In genomic region chr21:39911286-39911685, GRCh38 we compare ENCODE assay signal across 14 cellular contexts. TPM values are rescaled to one million over a fixed set of nuclear protein-coding genes. Genes with fewer than 3 reads are reported as not detected.
DNase-seq lines count a peak whose midpoint lies in the region; ATAC-seq and TF ChIP-seq lines count a peak whose summit lies in the region.
"Had no signal": no experiment of that assay in that cellular context is flagged by ENCODE, and none has a peak within 500 bp of the region (broad histone marks: within the 10 kb centered on the region; RNA-seq: fewer than 3 reads in every experiment).

No MANE protein-coding gene starts in this region.

- no peak overlapping the region for H3T11ph ChIP-seq in H9 (ENCODE audit: low read length)

- no peaks in the 10 kb centered on the region for H3K9me3 Mint-ChIP-seq in H9
- H3K9me3 Mint-ChIP-seq in mesothelial cell of epicardium = peaks cover under 1% of the 10 kb centered on the region

- no peak overlapping the region for H2BK12ac ChIP-seq in H9 (ENCODE audit: insufficient read length, low read depth, low read length)

- DNase-seq in H9 (no peak), NCI-H146 (lab: John Stamatoyannopoulos, UW) (peak; percentile 64), SK-MEL-5 (ENCODE audit: low read depth, low spot score) (peak; percentile 19), mesothelial cell of epicardium (ENCODE audit: low spot score in 2 of 2, unreplicated experiment in 2 of 2) (no peak), anterior cingulate cortex (lab: John Stamatoyannopoulos, UW) (no peak), foreskin keratinocyte (no peak)
- no peak for DNase-seq in activated CD4-positive, alpha-beta T cell treated with anti-CD3 and anti-CD28 coated beads, Interleukin-2, amount 50 U/mL, for 48 hours
- DNase-seq: activated T-cell treated with anti-CD3 and anti-CD28 coated beads, Interleukin-2, amount 50 U/mL, for 72 hours; NCI-H187 treated with DMSO at 0.1 percent for 48 hours; small intestine had no signal

- H3K9ac ChIP-seq in H9 (ENCODE audit: extremely low read depth, insufficient read length, low read length) = no peak overlapping the region

- H3K9me3 ChIP-seq in H9 (ENCODE audit: control insufficient read depth, low read depth, low read length) = no peaks in the 10 kb centered on the region
- H3K9me3 ChIP-seq: Caco-2 had no signal

- no peak overlapping the region for H2BK5ac ChIP-seq in H9 (ENCODE audit: insufficient read length, low read length)

- no peak overlapping the region for H3K14ac ChIP-seq in H9 (ENCODE audit: insufficient read depth, low read length)

- no peak for ATAC-seq in GM18498 (IDR thresholded peaks at IDR 0.05; ENCODE audit: unreplicated experiment)
- ATAC-seq in foreskin keratinocyte = no peak
- ATAC-seq: activated T-cell treated with anti-CD3 and anti-CD28 coated beads, Interleukin-2, amount 50 U/mL, for 72 hours; left lobe of liver; Right ventricle myocardium inferior had no signal

- no peak overlapping the region for H2AK5ac ChIP-seq in H9 (ENCODE audit: insufficient read length, low read length)

- no CpG with 5 or more reads among the region's 6 CpGs for WGBS in H9 (ENCODE audit: extremely low coverage, insufficient read length, low lambda C conversion rate)

- H3K27me3 Mint-ChIP-seq in H9 (ENCODE audit: low read depth) (no peaks in the 10 kb centered on the region), mesothelial cell of epicardium (ENCODE audit: low read depth) (no peaks in the 10 kb centered on the region)

- peak; percentile 57 for TF ChIP-seq CTCF in H9 (conservative IDR thresholded peaks at IDR 0.05)
- TF ChIP-seq CTCF in mesothelial cell of epicardium (IDR thresholded peaks at IDR 0.05; ENCODE audit: unreplicated experiment) = peak; percentile 53
- TF ChIP-seq CTCF in foreskin keratinocyte (conservative IDR thresholded peaks at IDR 0.05) = no peak

- no peak overlapping the region for H4K91ac ChIP-seq in H9 (ENCODE audit: insufficient read length, low read depth, low read length)

- H3K27ac ChIP-seq in H9 (ENCODE audit: insufficient read length, low read depth, low read length) (no peak overlapping the region), foreskin keratinocyte (no peak overlapping the region)

- no peak overlapping the region for H3K56ac ChIP-seq in H9 (ENCODE audit: insufficient read length, low read depth, low read length)

- H3K27ac Mint-ChIP-seq in H9 (no peak overlapping the region; a peak in 2 of 7 replicates), mesothelial cell of epicardium (peak overlapping the region; percentile 22)
- H3K27ac Mint-ChIP-seq: activated T-cell treated with anti-CD3 and anti-CD28 coated beads, Interleukin-2, amount 50 U/mL, for 72 hours had no signal

- H2BK15ac ChIP-seq in H9 (ENCODE audit: low read depth, low read length) = no peak overlapping the region

- no peak overlapping the region for H4K8ac ChIP-seq in H9 (replicated peaks; ENCODE audit: insufficient read length, low read depth, low read length)

- H3K79me2 ChIP-seq in H9 (ENCODE audit: insufficient read depth, low read length) = no peaks in the 10 kb centered on the region

- peaks cover 3% of the 10 kb centered on the region for H4K20me1 ChIP-seq in H9 (ENCODE audit: control insufficient read depth, insufficient read depth, insufficient read length)

- H3K36me3 Mint-ChIP-seq in H9 (ENCODE audit: insufficient read depth in 1 of 3, low read depth in 3 of 3) = no peaks in the 10 kb centered on the region; a peak in 1 of 7 replicates
- H3K36me3 Mint-ChIP-seq in mesothelial cell of epicardium = no peaks in the 10 kb centered on the region

- no peak overlapping the region for H3K4me2 ChIP-seq in H9 (ENCODE audit: insufficient read depth, insufficient read length, low read length)

- no peaks in the 10 kb centered on the region for H3K27me3 ChIP-seq in H9 (ENCODE audit: insufficient read depth, low read length)
- no peaks in the 10 kb centered on the region for H3K27me3 ChIP-seq in foreskin keratinocyte

- no peak overlapping the region for H3K23ac ChIP-seq in H9 (ENCODE audit: insufficient read length, low read depth, low read length)

- in situ Hi-C loops in SK-MEL-5 (cut with HindIII; ENCODE audit: low pct_unique_long_range_greater_than_20kb, low sequenced_read_pairs) = no loop called here

- no peak overlapping the region for H2BK20ac ChIP-seq in H9 (ENCODE audit: low read depth, low read length, poor library complexity, severe bottlenecking)

- H3K4me3 Mint-ChIP-seq in H9 (no peak overlapping the region), mesothelial cell of epicardium (no peak overlapping the region)
- H3K4me3 Mint-ChIP-seq: activated T-cell treated with anti-CD3 and anti-CD28 coated beads, Interleukin-2, amount 50 U/mL, for 72 hours had no signal

- peaks cover 9 to 11% of the 10 kb centered on the region in 2 experiments for H3K4me1 Mint-ChIP-seq in H9
- H3K4me1 Mint-ChIP-seq in mesothelial cell of epicardium = peaks cover 21% of the 10 kb centered on the region

- H2AFZ ChIP-seq in H9 (ENCODE audit: low read length) = no peak overlapping the region

- H2BK120ac ChIP-seq in H9 (ENCODE audit: low read depth, low read length, poor library complexity, severe bottlenecking) = no peak overlapping the region

- H3K79me1 ChIP-seq in H9 (ENCODE audit: insufficient read depth, low read depth, low read length, poor library complexity, severe bottlenecking) = no peaks in the 10 kb centered on the region

- no peak overlapping the region for H3K4ac ChIP-seq in H9 (ENCODE audit: low read depth, low read length)

- no peak overlapping the region for H3K18ac ChIP-seq in H9 (ENCODE audit: insufficient read length, low read depth, low read length)

- no peak overlapping the region for H4K5ac ChIP-seq in H9 (ENCODE audit: insufficient read length, low read depth, low read length)

- no peaks in the 10 kb centered on the region for H3K23me2 ChIP-seq in H9 (ENCODE audit: insufficient read length, low read depth, low read length, poor library complexity, severe bottlenecking)

- H3K4me1 ChIP-seq in H9 (ENCODE audit: insufficient read depth, low read length) (no peaks in the 10 kb centered on the region), foreskin keratinocyte (no peaks in the 10 kb centered on the region)
- H3K4me1 ChIP-seq: Caco-2 had no signal

RNA-seq across cellular contexts. Expression of gene PCP4, which starts 44.0 kb away (rescaled TPM):
- total RNA-seq in H9 (2021) = 0.59 and 0.77 TPM in 2 replicates
- 0.43 TPM in 1 of 2 replicates, not detected in the other for total RNA-seq in SK-MEL-5 (2014; rRNA removed; shearing (Covaris generic))
- polyA plus RNA-seq in SK-MEL-5 (2015; cell fraction: cytosol; rRNA removed) = not detected in 2 replicates
- polyA plus RNA-seq in SK-MEL-5 (2015; cell fraction: nucleus; rRNA removed) = not detected in 2 replicates
- total RNA-seq in mesothelial cell of epicardium = 17.6 to 19.2 TPM (median 18.1 TPM) in 3 replicates
- total RNA-seq in foreskin keratinocyte = not detected in 2 replicates
- not detected in 2 replicates for polyA plus RNA-seq in foreskin keratinocyte
- total RNA-seq: activated T-cell treated with anti-CD3 and anti-CD28 coated beads, Interleukin-2, amount 50 U/mL, for 72 hours; left lobe of liver had no signal

Comparison
In these comparisons a context has a peak if more than half of its experiments do, and no peak if none do; other contexts are left out.
1. DNase-seq: peak in NCI-H146 (single experiment) and SK-MEL-5 (single experiment); none in H9 (single experiment), mesothelial cell of epicardium (0 of 2), anterior cingulate cortex (0 of 58), foreskin keratinocyte (0 of 2) and activated CD4-positive, alpha-beta T cell treated with anti-CD3 and anti-CD28 coated beads, Interleukin-2, amount 50 U/mL, for 48 hours (0 of 2).
2. RNA of gene PCP4, which starts 44.0 kb away (total RNA-seq): 17.6 to 19.2 TPM in mesothelial cell of epicardium; 0.59 to 0.77 TPM in H9, 0.43 TPM in SK-MEL-5 and not detected in foreskin keratinocyte; every median in the first group is over 10 times any median in the second.